Comparison of ENCODE assay signal across 13 cellular contexts in the genomic region with DNA sequence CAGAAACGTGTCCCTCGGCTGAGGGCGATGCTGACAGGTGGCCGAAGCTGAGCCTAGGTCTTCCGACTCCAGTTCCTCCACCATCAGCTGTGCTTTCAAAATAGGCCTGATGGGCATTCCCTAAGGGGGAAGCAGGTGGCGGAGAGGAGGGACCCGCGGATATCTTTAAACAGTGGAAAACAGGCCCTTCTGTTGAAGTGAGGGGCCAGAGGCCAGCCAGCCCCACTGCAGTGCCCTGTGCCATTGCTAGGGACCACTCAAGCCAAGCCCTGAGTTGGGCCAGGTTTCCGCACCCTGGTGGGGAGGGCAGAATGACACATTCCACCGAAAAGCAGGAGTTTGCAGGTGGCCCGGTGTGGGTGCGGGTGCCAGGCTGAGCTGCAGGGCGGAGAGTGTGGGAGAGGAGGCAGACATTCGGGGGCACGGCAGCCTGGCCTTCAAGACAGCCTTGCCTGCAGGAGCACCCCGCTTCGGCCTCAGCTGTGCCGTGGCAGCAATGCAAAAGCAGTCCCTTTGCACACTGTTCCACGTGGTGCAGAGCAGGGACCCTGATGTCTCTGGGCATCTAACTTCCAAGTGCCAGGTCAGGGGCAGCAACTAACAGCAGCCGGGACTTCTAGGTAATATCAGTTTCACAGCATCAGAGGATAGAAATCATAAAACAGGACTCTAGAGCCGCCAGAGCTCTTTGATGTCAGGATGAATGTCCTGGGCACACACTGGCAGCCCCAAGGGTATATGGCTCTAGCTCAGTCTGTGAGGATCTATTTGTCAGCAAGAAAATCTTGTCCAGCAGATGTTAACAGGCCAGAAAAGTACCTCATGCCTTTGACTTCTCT. TPM values are rescaled to one million over a fixed set of nuclear protein-coding genes. Genes with fewer than 3 reads are reported as not detected.
DNase-seq lines count a peak whose midpoint lies in the region; ATAC-seq and TF ChIP-seq lines count a peak whose summit lies in the region.
"Had no signal": no experiment of that assay in that cellular context is flagged by ENCODE, and none has a peak within 500 bp of the region (broad histone marks: within the 10 kb centered on the region; RNA-seq: fewer than 3 reads in every experiment).

No MANE protein-coding gene starts in this region.

- CTCF ChIA-PET in T-cell (lab: Charles Lee): no interaction called here
- CTCF ChIA-PET in CD8-positive, alpha-beta T cell (lab: Charles Lee): interaction anchor here (0.6 to 7.8 kb wide), 3 partner anchors 12 to 42 kb away, joined by 3 to 48 read pairs (median 5); a partner anchor contains a TSS

- no peak overlapping the region for H3K4me3 ChIP-seq in CD8-positive, alpha-beta T cell (ENCODE audit: low read depth, low read length)
- H3K4me3 ChIP-seq: adrenal gland had no signal

- H3K9me3 ChIP-seq in CD8-positive, alpha-beta T cell (ENCODE audit: low read length): no peaks in the 10 kb centered on the region
- H3K9me3 ChIP-seq: adrenal gland had no signal

- intact Hi-C loops in head of caudate nucleus (cut with DNase I): no loop called here
- intact Hi-C loops in sciatic nerve (cut with DNase I): no loop called here
- intact Hi-C loops in CD8-positive, alpha-beta T cell (cut with DNase I, micrococcal nuclease): no loop called here

- H3K36me3 Mint-ChIP-seq in T-helper 1 cell treated with Interleukin-12 subunit alpha and Interleukin-12 subunit beta and Interleukin-4 antibody, amounts not matched to agents 30 μg/mL and 1 μg/mL, for 36 hours (ENCODE audit: low read depth): peaks cover 33% of the 10 kb centered on the region
- peaks cover 44% of the 10 kb centered on the region for H3K36me3 Mint-ChIP-seq in T-cell
- H3K36me3 Mint-ChIP-seq in CD8-positive, alpha-beta T cell: peaks cover 76% of the 10 kb centered on the region

- no peak for ATAC-seq in T-cell (replicated peaks in 1 of 4)
- ATAC-seq in sciatic nerve: no peak
- no peak for ATAC-seq in CD8-positive, alpha-beta T cell
- ATAC-seq: activated CD8-positive, alpha-beta T cell treated with anti-CD3 and anti-CD28 coated beads for 36 hours had no signal

- H3K27ac Mint-ChIP-seq in T-helper 1 cell treated with Interleukin-12 subunit alpha and Interleukin-12 subunit beta and Interleukin-4 antibody, amounts not matched to agents 30 μg/mL and 1 μg/mL, for 36 hours: peak overlapping the region; percentile 36
- H3K27ac Mint-ChIP-seq in T-cell: peak overlapping the region; percentile 22 to 61
- no peak overlapping the region for H3K27ac Mint-ChIP-seq in CD8-positive, alpha-beta T cell

- H3K27me3 ChIP-seq in CD8-positive, alpha-beta T cell (ENCODE audit: insufficient read depth, low read length): no peaks in the 10 kb centered on the region
- H3K27me3 ChIP-seq: adrenal gland had no signal

- H3K4me1 ChIP-seq in CD8-positive, alpha-beta T cell (ENCODE audit: insufficient read depth, low read length): peaks cover 21% of the 10 kb centered on the region

- peaks cover 28% of the 10 kb centered on the region for H3K4me1 Mint-ChIP-seq in T-helper 1 cell treated with Interleukin-12 subunit alpha and Interleukin-12 subunit beta and Interleukin-4 antibody, amounts not matched to agents 30 μg/mL and 1 μg/mL, for 36 hours (ENCODE audit: low read depth)
- H3K4me1 Mint-ChIP-seq in T-cell: peaks cover 35 to 43% (median 41%) of the 10 kb centered on the region in 3 donors
- H3K4me1 Mint-ChIP-seq in CD8-positive, alpha-beta T cell (ENCODE audit: low read depth): peaks cover 33% of the 10 kb centered on the region

- H3K4me3 Mint-ChIP-seq in T-helper 1 cell treated with Interleukin-12 subunit alpha and Interleukin-12 subunit beta and Interleukin-4 antibody, amounts not matched to agents 30 μg/mL and 1 μg/mL, for 36 hours: no peak overlapping the region
- H3K4me3 Mint-ChIP-seq in T-cell: no peak overlapping the region
- no peak overlapping the region for H3K4me3 Mint-ChIP-seq in CD8-positive, alpha-beta T cell
- H3K4me3 Mint-ChIP-seq: activated CD8-positive, alpha-beta T cell treated with anti-CD3 and anti-CD28 coated beads for 36 hours; T-helper 2 cell treated with Interferon-gamma antibody and Interleukin-4, amounts not matched to agents 5 μg/mL and 100 μg/mL, for 36 hours had no signal

- DNase-seq in T-helper 1 cell: no peak
- DNase-seq in T-cell: no peak
- peak in 31 of 42 donors; percentile 20 to 77 (median 46) for DNase-seq in head of caudate nucleus
- peak; percentile 50 for DNase-seq in sciatic nerve (ENCODE audit: low spot score)
- DNase-seq in activated gamma-delta T cell (lab: John Stamatoyannopoulos, UW): no peak
- no peak for DNase-seq in CD8-positive, alpha-beta T cell
- DNase-seq in HuH-7.5 (ENCODE audit: low spot score): no peak
- DNase-seq: activated CD8-positive, alpha-beta T cell treated with anti-CD3 and anti-CD28 coated beads for 36 hours; adrenal gland; NCI-H226; stimulated activated CD4-positive, alpha-beta T cell treated with anti-CD3 and anti-CD28 coated beads, Interleukin-15, amount 100 ng/mL, for 24 hours had no signal

- no peak overlapping the region for H3K27ac ChIP-seq in CD8-positive, alpha-beta T cell (ENCODE audit: low read depth, low read length)

- no peak for TF ChIP-seq CTCF in CD8-positive, alpha-beta T cell (IDR thresholded peaks at IDR 0.05)

- H3K27me3 Mint-ChIP-seq in T-helper 1 cell treated with Interleukin-12 subunit alpha and Interleukin-12 subunit beta and Interleukin-4 antibody, amounts not matched to agents 30 μg/mL and 1 μg/mL, for 36 hours (ENCODE audit: low read depth): no peaks in the 10 kb centered on the region
- H3K27me3 Mint-ChIP-seq in T-cell: no peaks in the 10 kb centered on the region
- H3K27me3 Mint-ChIP-seq in CD8-positive, alpha-beta T cell (ENCODE audit: low read depth): no peaks in the 10 kb centered on the region
- H3K27me3 Mint-ChIP-seq: activated CD8-positive, alpha-beta T cell treated with anti-CD3 and anti-CD28 coated beads for 36 hours had no signal

- H3K9me3 Mint-ChIP-seq in T-helper 1 cell treated with Interleukin-12 subunit alpha and Interleukin-12 subunit beta and Interleukin-4 antibody, amounts not matched to agents 30 μg/mL and 1 μg/mL, for 36 hours: no peaks in the 10 kb centered on the region
- no peaks in the 10 kb centered on the region for H3K9me3 Mint-ChIP-seq in T-cell
- no peaks in the 10 kb centered on the region for H3K9me3 Mint-ChIP-seq in CD8-positive, alpha-beta T cell
- H3K9me3 Mint-ChIP-seq: activated CD8-positive, alpha-beta T cell treated with anti-CD3 and anti-CD28 coated beads for 36 hours; T-helper 2 cell treated with Interferon-gamma antibody and Interleukin-4, amounts not matched to agents 5 μg/mL and 100 μg/mL, for 36 hours had no signal

- POLR2A ChIA-PET in T-cell (lab: Charles Lee): interaction anchor here (0.5 to 1.2 kb wide), 3 partner anchors 13 to 725 kb away, joined by 3 read pairs; no protein-coding TSS in a partner anchor
- POLR2A ChIA-PET in CD8-positive, alpha-beta T cell (lab: Charles Lee): interaction anchor here (1.2 to 3.3 kb wide), 2 partner anchors 17 kb away, joined by 4 to 26 read pairs; a partner anchor contains a TSS

- H3K36me3 ChIP-seq in CD8-positive, alpha-beta T cell (ENCODE audit: insufficient read depth, low read length): peaks cover 34% of the 10 kb centered on the region

RNA-seq across cellular contexts. Expression of a gene that starts 17.2 kb away (rescaled TPM):
- 1,000 to 10,000 TPM; 1,278 to 2,165 (median 1,301) TPM for total RNA-seq in T-cell
- total RNA-seq in sciatic nerve: 673 TPM
- total RNA-seq in CD8-positive, alpha-beta T cell: 1,000 to 10,000 TPM; 2,565 to 2,635 TPM

RNA-seq across cellular contexts. Expression of a gene that starts 55.9 kb away (rescaled TPM):
- total RNA-seq in T-cell (10 to 100 TPM; 35.2 to 63.6 (median 47.7) TPM), sciatic nerve (52.1 TPM)
- 10 to 100 TPM; 19.6 to 19.8 TPM for total RNA-seq in CD8-positive, alpha-beta T cell

Comparison
In these comparisons a context has a peak if more than half of its experiments do, and no peak if none do; other contexts are left out.
1. DNase-seq: peak in head of caudate nucleus (31 of 42) and sciatic nerve (single experiment); none in T-helper 1 cell (0 of 5), T-cell (0 of 34), activated gamma-delta T cell (single experiment), CD8-positive, alpha-beta T cell (0 of 7) and HuH-7.5 (single experiment).